ENCODE assay signal across 9 cellular contexts in the genomic region with DNA sequence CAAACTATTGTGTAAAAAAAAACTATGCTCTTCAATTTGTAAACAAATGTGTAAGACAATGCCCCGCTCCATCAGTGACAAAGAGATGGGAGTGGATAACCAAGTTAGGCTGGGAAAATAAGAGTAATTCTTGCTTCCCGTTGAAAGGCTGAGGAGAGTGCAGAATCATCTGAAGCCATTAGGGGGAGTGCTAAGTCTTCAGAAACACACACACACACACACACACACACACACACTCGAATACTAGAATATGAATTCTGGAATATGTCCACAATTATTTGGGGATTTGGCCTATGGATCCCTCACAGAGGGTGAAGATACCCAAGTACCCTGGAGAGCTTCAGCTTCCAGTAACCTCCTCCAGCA. TPM values are rescaled to one million over a fixed set of nuclear protein-coding genes. Genes with fewer than 3 reads are reported as not detected.
DNase-seq lines count a peak whose midpoint lies in the region; ATAC-seq and TF ChIP-seq lines count a peak whose summit lies in the region.
"Had no signal": no experiment of that assay in that cellular context is flagged by ENCODE, and none has a peak within 500 bp of the region (broad histone marks: within the 10 kb centered on the region; RNA-seq: fewer than 3 reads in every experiment).

No MANE protein-coding gene starts in this region.

- DNase-seq in NCI-H1436 (lab: John Stamatoyannopoulos, UW), result peak; percentile 20
- DNase-seq in NCI-H1436 treated with DMSO at 0.1 percent for 48 hours (lab: John Stamatoyannopoulos, UW), result no peak
- DNase-seq in NCI-H524 (lab: John Stamatoyannopoulos, UW), result peak; percentile 57 to 85
- peak; percentile 84 for DNase-seq in left kidney (ENCODE audit: low read depth, low spot score)
- no peak for DNase-seq in T-helper 2 cell treated with Interferon-gamma antibody and Interleukin-4, amounts not matched to agents 5 μg/mL and 100 μg/mL, for 36 hours (ENCODE audit: low spot score)
- no peak for DNase-seq in OCI-M2 (lab: John Stamatoyannopoulos, UW; ENCODE audit: unreplicated experiment)

- H3K36me3 Mint-ChIP-seq in brain, result no peaks in the 10 kb centered on the region
- no peaks in the 10 kb centered on the region for H3K36me3 Mint-ChIP-seq in T-helper 2 cell treated with Interferon-gamma antibody and Interleukin-4, amounts not matched to agents 5 μg/mL and 100 μg/mL, for 36 hours (ENCODE audit: low read depth)

- ATAC-seq in HG02610 (IDR thresholded peaks at IDR 0.05; ENCODE audit: unreplicated experiment), result peak; percentile 26

- peak overlapping the region; percentile 66 to 78 (median 70) for H3K4me3 Mint-ChIP-seq in brain
- no peak overlapping the region for H3K4me3 Mint-ChIP-seq in T-helper 2 cell treated with Interferon-gamma antibody and Interleukin-4, amounts not matched to agents 5 μg/mL and 100 μg/mL, for 36 hours

- H3K4me1 Mint-ChIP-seq in brain, result peaks cover 59% of the 10 kb centered on the region
- peaks cover 14% of the 10 kb centered on the region for H3K4me1 Mint-ChIP-seq in T-helper 2 cell treated with Interferon-gamma antibody and Interleukin-4, amounts not matched to agents 5 μg/mL and 100 μg/mL, for 36 hours (ENCODE audit: low read depth)

- no peak for TF ChIP-seq CTCF in brain (conservative IDR thresholded peaks at IDR 0.05)

- peak overlapping the region in 4 of 5 experiments; percentile 50 to 80 (median 70) for H3K27ac Mint-ChIP-seq in brain
- no peak overlapping the region for H3K27ac Mint-ChIP-seq in T-helper 2 cell treated with Interferon-gamma antibody and Interleukin-4, amounts not matched to agents 5 μg/mL and 100 μg/mL, for 36 hours
- H3K27ac Mint-ChIP-seq: B cell had no signal

- H3K9me3 Mint-ChIP-seq in brain, result peaks cover 0 to 6% (median 2%) of the 10 kb centered on the region in 5 experiments
- H3K9me3 Mint-ChIP-seq in T-helper 2 cell treated with Interferon-gamma antibody and Interleukin-4, amounts not matched to agents 5 μg/mL and 100 μg/mL, for 36 hours, result no peaks in the 10 kb centered on the region

- peaks cover 62% of the 10 kb centered on the region for H3K27me3 Mint-ChIP-seq in brain
- peaks cover 77% of the 10 kb centered on the region for H3K27me3 Mint-ChIP-seq in T-helper 2 cell treated with Interferon-gamma antibody and Interleukin-4, amounts not matched to agents 5 μg/mL and 100 μg/mL, for 36 hours (ENCODE audit: low read depth)

RNA-seq across cellular contexts. Expression of a gene that starts 27.8 kb away (rescaled TPM):
- polyA plus RNA-seq in brain (ENCODE audit: insufficient read depth, low read depth, low replicate concordance), result 7.5 TPM

RNA-seq across cellular contexts. Expression of a gene that starts 37.3 kb away (rescaled TPM):
- polyA plus RNA-seq in brain (ENCODE audit: insufficient read depth, low read depth, low replicate concordance), result 4.5 TPM

Comparison
In these comparisons a context has a peak if more than half of its experiments do, and no peak if none do; other contexts are left out.
1. DNase-seq: peak in NCI-H1436 (single experiment), NCI-H524 (2 of 2) and left kidney (single experiment); none in NCI-H1436 treated with DMSO at 0.1 percent for 48 hours (single experiment), T-helper 2 cell treated with Interferon-gamma antibody and Interleukin-4, amounts not matched to agents 5 μg/mL and 100 μg/mL, for 36 hours (single experiment) and OCI-M2 (single experiment).